ENCODE assay signal across 28 cellular contexts in the genomic region with DNA sequence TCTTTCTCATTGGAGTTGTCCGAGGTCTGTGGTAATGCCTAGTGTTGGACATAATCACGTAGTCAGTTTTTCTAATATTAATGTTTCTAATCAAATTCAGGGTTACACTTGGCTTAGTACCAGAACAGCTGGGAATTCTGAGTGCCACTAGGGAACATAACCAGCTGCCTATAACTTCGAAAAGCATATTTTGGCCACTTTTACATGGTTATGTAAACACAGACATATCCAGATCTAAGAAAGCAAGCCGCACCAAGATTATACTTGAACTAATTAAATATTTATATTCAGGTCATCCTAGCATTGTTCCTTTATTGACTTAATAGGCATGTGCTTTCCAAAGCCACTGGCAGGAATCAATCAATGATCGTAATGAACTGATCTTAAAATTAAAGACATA.
"Had no signal": no experiment of that assay in that cellular context is flagged by ENCODE, and none has a peak within 500 bp of the region (broad histone marks: within the 10 kb centered on the region; RNA-seq: fewer than 3 reads in every experiment).

No MANE protein-coding gene starts in this region.

- H3K27me3 ChIP-seq: breast epithelium, cardiac muscle cell, colonic mucosa, esophagus squamous epithelium, gastroesophageal sphincter, heart right ventricle had no signal

- H3K4me3 ChIP-seq: breast epithelium, cardiac muscle cell, colonic mucosa, esophagus squamous epithelium, gastroesophageal sphincter, heart right ventricle had no signal

- DNase-seq: activated CD4-positive, alpha-beta memory T cell treated with anti-CD3 and anti-CD28 coated beads, Interleukin-2, amount 10 ng/mL, durations not matched to agents 7 days and 5 days; activated CD4-positive, alpha-beta T cell treated with anti-CD3 and anti-CD28 coated beads for 1 hour; activated CD4-positive, alpha-beta T cell treated with anti-CD3 and anti-CD28 coated beads for 4 hours; activated CD4-positive, alpha-beta T cell treated with anti-CD3 and anti-CD28 coated beads, Interleukin-2, amount 10 ng/mL, durations not matched to agents 7 days and 5 days; activated CD4-positive, alpha-beta T cell treated with anti-CD3 and anti-CD28 coated beads, Interleukin-2, amount 50 U/mL, for 4 hours; activated CD8-positive, alpha-beta memory T cell treated with anti-CD3 and anti-CD28 coated beads, Interleukin-2, amount 50 U/mL, for 48 hours; activated gamma-delta T cell; activated naive CD4-positive, alpha-beta T cell; activated naive CD4-positive, alpha-beta T cell treated with anti-CD3 and anti-CD28 coated beads, Interleukin-2, amount 10 ng/mL, durations not matched to agents 7 days and 5 days; activated T-cell treated with anti-CD3 and anti-CD28 coated beads for 4 hours; activated T-cell treated with anti-CD3 and anti-CD28 coated beads, Interleukin-2, amount 50 U/mL, for 24 hours; activated T-cell treated with anti-CD3 and anti-CD28 coated beads, Interleukin-2, amount 50 U/mL, for 72 hours; amniotic stem cell; aorta; central memory CD4-positive, alpha-beta T cell; cerebellar nuclear complex; colonic mucosa; effector CD8-positive, alpha-beta T cell; esophagus squamous epithelium; foreskin melanocyte; heart right ventricle; T-helper 2 cell had no signal

- ATAC-seq: activated T-cell treated with anti-CD3 and anti-CD28 coated beads, Interleukin-2, amount 50 U/mL, for 72 hours; gastroesophageal sphincter; heart right ventricle; WTC11 had no signal

- H3K9me3 ChIP-seq: breast epithelium, colonic mucosa, esophagus squamous epithelium, gastroesophageal sphincter, heart right ventricle had no signal

- H3K27ac ChIP-seq: breast epithelium, cardiac muscle cell, colonic mucosa, epithelial cell of prostate, esophagus squamous epithelium, gastroesophageal sphincter, heart right ventricle, VCaP had no signal

- H3K36me3 ChIP-seq: breast epithelium, cardiac muscle cell, colonic mucosa, esophagus squamous epithelium, gastroesophageal sphincter, heart right ventricle had no signal

- H3K4me1 ChIP-seq: breast epithelium, colonic mucosa, esophagus squamous epithelium, gastroesophageal sphincter, heart right ventricle had no signal
